Comparison of ENCODE assay signal across 11 cellular contexts in the genomic region with DNA sequence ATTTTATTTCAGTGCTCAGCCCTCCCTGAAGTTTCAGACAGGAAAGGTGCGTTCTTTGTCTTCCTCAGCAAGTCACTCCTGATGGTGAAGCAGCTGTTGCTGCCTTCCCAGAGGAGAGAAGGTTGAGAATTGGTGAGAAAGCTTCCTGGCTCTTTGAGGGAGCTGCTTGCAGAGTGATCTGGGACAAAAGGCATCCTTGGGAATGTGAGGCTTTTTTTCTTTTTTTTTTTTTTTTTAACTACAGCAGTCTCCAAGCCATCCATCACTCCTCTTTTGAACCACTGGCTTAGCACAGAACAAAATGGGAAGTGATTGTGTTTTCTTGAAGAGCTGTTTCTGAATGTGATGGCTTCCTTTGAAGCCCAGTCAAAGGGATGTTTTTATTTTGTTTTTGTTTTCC.
A peak's percentile ranks its signal among the peaks of the same experiment; 100 is the strongest.
DNase-seq lines count a peak whose midpoint lies in the region; ATAC-seq and TF ChIP-seq lines count a peak whose summit lies in the region.
"Had no signal": no experiment of that assay in that cellular context is flagged by ENCODE, and none has a peak within 500 bp of the region (broad histone marks: within the 10 kb centered on the region; RNA-seq: fewer than 3 reads in every experiment).

No MANE protein-coding gene starts in this region.

- peaks cover 4 to 16% of the 10 kb centered on the region in 2 donors for H3K4me1 ChIP-seq in thyroid gland
- no peaks in the 10 kb centered on the region for H3K4me1 ChIP-seq in testis
- H3K4me1 ChIP-seq: prostate gland had no signal

- H3K4me3 Mint-ChIP-seq in activated T-cell treated with anti-CD3 and anti-CD28 coated beads, Interleukin-2, amount 50 U/mL, for 4 hours, result no peak overlapping the region
- H3K4me3 Mint-ChIP-seq: activated T-cell treated with anti-CD3 and anti-CD28 coated beads, Interleukin-2, amount 50 U/mL, for 24 hours had no signal

- ATAC-seq in activated T-cell treated with anti-CD3 and anti-CD28 coated beads, Interleukin-2, amount 50 U/mL, for 4 hours, result no peak

- intact Hi-C loops in thyroid gland (cut with DNase I), result no loop called here
- intact Hi-C loops in testis (cut with DNase I; ENCODE audit: low total_unique reads), result no loop called here
- intact Hi-C loops in dorsolateral prefrontal cortex (cut with DNase I), result no loop called here

- no peaks in the 10 kb centered on the region for H3K27me3 Mint-ChIP-seq in activated T-cell treated with anti-CD3 and anti-CD28 coated beads, Interleukin-2, amount 50 U/mL, for 4 hours (ENCODE audit: low read depth)
- H3K27me3 Mint-ChIP-seq: activated T-cell treated with anti-CD3 and anti-CD28 coated beads, Interleukin-2, amount 50 U/mL, for 24 hours had no signal

- TF ChIP-seq CTCF in thyroid gland (IDR thresholded peaks at IDR 0.05) (no peak), testis (IDR thresholded peaks at IDR 0.05) (no peak), dorsolateral prefrontal cortex (IDR thresholded peaks at IDR 0.05 in 54 of 56, conservative IDR thresholded peaks at IDR 0.05 in 2 of 56; ENCODE audit: low read depth in 1 of 56, partially characterized antibody in 56 of 56) (no peak)

- H3K4me3 ChIP-seq in thyroid gland (replicated peaks in 1 of 3) (no peak overlapping the region), testis (no peak overlapping the region), dorsolateral prefrontal cortex (no peak overlapping the region)
- H3K4me3 ChIP-seq: prostate gland had no signal

- H3K27me3 ChIP-seq in thyroid gland (no peaks in the 10 kb centered on the region), testis (no peaks in the 10 kb centered on the region), dorsolateral prefrontal cortex (no peaks in the 10 kb centered on the region)

- 74 to 77% methylated on average over 1 of the region's 1 CpG for WGBS in thyroid gland, 2 donors
- WGBS in testis, 2 donors, result 54 to 60% methylated on average over 1 of the region's 1 CpG

- H3K36me3 ChIP-seq in thyroid gland, result no peaks in the 10 kb centered on the region
- no peaks in the 10 kb centered on the region for H3K36me3 ChIP-seq in testis (ENCODE audit: low read depth, missing control alignments)
- H3K36me3 ChIP-seq: prostate gland had no signal

- H3K36me3 Mint-ChIP-seq in activated T-cell treated with anti-CD3 and anti-CD28 coated beads, Interleukin-2, amount 50 U/mL, for 4 hours (ENCODE audit: insufficient read depth), result no peaks in the 10 kb centered on the region

- no peaks in the 10 kb centered on the region for H3K4me1 Mint-ChIP-seq in activated T-cell treated with anti-CD3 and anti-CD28 coated beads, Interleukin-2, amount 50 U/mL, for 4 hours (ENCODE audit: low read depth)

- H3K27ac ChIP-seq in thyroid gland, result peak overlapping the region in 2 of 3 donors; percentile 7 to 63
- H3K27ac ChIP-seq in testis, result no peak overlapping the region
- H3K27ac ChIP-seq in dorsolateral prefrontal cortex, result no peak overlapping the region
- H3K27ac ChIP-seq: prostate gland had no signal

- no peak for TF ChIP-seq POLR2A in thyroid gland (IDR thresholded peaks at IDR 0.05)
- no peak for TF ChIP-seq POLR2A in testis (IDR thresholded peaks at IDR 0.05)

- peak; percentile 66 for DNase-seq in HS-27A (ENCODE audit: low read depth)
- peak; percentile 89 for DNase-seq in astrocyte of the hippocampus (ENCODE audit: low read depth, low spot score)
- DNase-seq in iris pigment epithelial cell (ENCODE audit: low read depth), result peak; percentile 82
- no peak for DNase-seq in thyroid gland
- no peak for DNase-seq in SW480 (ENCODE audit: low spot score)
- DNase-seq in testis, result no peak
- no peak for DNase-seq in activated T-cell treated with anti-CD3 and anti-CD28 coated beads, Interleukin-2, amount 50 U/mL, for 4 hours
- DNase-seq in dorsolateral prefrontal cortex, result no peak
- DNase-seq: activated T-cell treated with anti-CD3 and anti-CD28 coated beads, Interleukin-2, amount 50 U/mL, for 24 hours; stimulated activated naive CD4-positive, alpha-beta T cell had no signal

- H3K9me3 ChIP-seq in thyroid gland, result no peaks in the 10 kb centered on the region
- H3K9me3 ChIP-seq in testis, result no peaks in the 10 kb centered on the region
- H3K9me3 ChIP-seq: prostate gland had no signal

- H3K9me3 Mint-ChIP-seq in activated T-cell treated with anti-CD3 and anti-CD28 coated beads, Interleukin-2, amount 50 U/mL, for 4 hours, result peaks cover 3% of the 10 kb centered on the region

Comparison
In these comparisons a context has a peak if more than half of its experiments do, and no peak if none do; other contexts are left out.
1. DNase-seq: peak in HS-27A (single experiment), astrocyte of the hippocampus (single experiment) and iris pigment epithelial cell (single experiment); none in thyroid gland (0 of 2), SW480 (single experiment), testis (single experiment), activated T-cell treated with anti-CD3 and anti-CD28 coated beads, Interleukin-2, amount 50 U/mL, for 4 hours (single experiment) and dorsolateral prefrontal cortex (0 of 10).
2. H3K27ac ChIP-seq: peak in thyroid gland (2 of 3); none in testis (0 of 2) and dorsolateral prefrontal cortex (0 of 59).